ENCODE assay signal across 9 cellular contexts in genomic region chr1:26921126-26921461, GRCh38. TPM values are rescaled to one million over a fixed set of nuclear protein-coding genes. Genes with fewer than 3 reads are reported as not detected.
DNase-seq lines count a peak whose midpoint lies in the region; ATAC-seq, FAIRE-seq and TF ChIP-seq lines count a peak whose summit lies in the region.
"Had no signal": no experiment of that assay in that cellular context is flagged by ENCODE, and none has a peak within 500 bp of the region (broad histone marks: within the 10 kb centered on the region; RNA-seq: fewer than 3 reads in every experiment).

No MANE protein-coding gene starts in this region.

- peak overlapping the region; percentile 92 to 98 (median 96) for H3K27ac Mint-ChIP-seq in CD4-positive, CD25-positive, alpha-beta regulatory T cell

- no peak for FAIRE-seq in K562 (lab: Jason Lieb, UNC)

- H3K4me2 ChIP-seq in K562 (ENCODE audit: insufficient read depth, low read length): peak overlapping the region; percentile 97

- H3K27ac ChIP-seq in CD4-positive, CD25-positive, alpha-beta regulatory T cell (ENCODE audit: insufficient read depth, low read length, poor library complexity, severe bottlenecking): peak overlapping the region; percentile 89
- H3K27ac ChIP-seq in K562 (ENCODE audit: extremely low read depth, low read depth, low read length): peak overlapping the region; percentile 50; the same call in 2 of the 3 replicates
- peak overlapping the region; percentile 65 to 94 (median 85) for H3K27ac ChIP-seq in upper lobe of left lung

- no peaks in the 10 kb centered on the region for H3K9me1 ChIP-seq in K562 (ENCODE audit: control insufficient read depth, insufficient read depth, low read length)

- intact Hi-C loops in K562 (cut with micrococcal nuclease): no loop called here
- intact Hi-C loops in lower leg skin (cut with DNase I; ENCODE audit: low total_unique reads): no loop called here

- no peak for TF ChIP-seq EP300 in K562 (IDR thresholded peaks at IDR 0.05; ENCODE audit: low read length)
- TF ChIP-seq EP300 in upper lobe of left lung (IDR thresholded peaks at IDR 0.05): no peak

- no peaks in the 10 kb centered on the region for H3K9me3 ChIP-seq in CD4-positive, CD25-positive, alpha-beta regulatory T cell (ENCODE audit: control insufficient read depth in 2 of 2, low read length in 2 of 2)
- H3K9me3 ChIP-seq in K562 (replicated peaks; ENCODE audit: control insufficient read depth, insufficient read depth, low read depth, low read length): no peaks in the 10 kb centered on the region
- no peaks in the 10 kb centered on the region for H3K9me3 ChIP-seq in upper lobe of left lung

- H3K27me3 Mint-ChIP-seq in CD4-positive, CD25-positive, alpha-beta regulatory T cell: no peaks in the 10 kb centered on the region

- peaks cover 12% of the 10 kb centered on the region for H4K20me1 ChIP-seq in K562 (replicated peaks; ENCODE audit: control insufficient read depth, insufficient read depth, low read length)

- no peak for TF ChIP-seq RAD21 in K562 (CRISPR knock-in tag; conservative IDR thresholded peaks at IDR 0.05 in 1 of 2, IDR thresholded peaks at IDR 0.05 in 1 of 2)

- no peaks in the 10 kb centered on the region for H3K27me3 ChIP-seq in CD4-positive, CD25-positive, alpha-beta regulatory T cell (ENCODE audit: control insufficient read depth, insufficient read depth, low read length)
- H3K27me3 ChIP-seq in K562 (ENCODE audit: control insufficient read depth in 2 of 2, insufficient read depth in 2 of 2, low read length in 2 of 2): no peaks in the 10 kb centered on the region; a peak in 1 of 5 replicates
- no peaks in the 10 kb centered on the region for H3K27me3 ChIP-seq in upper lobe of left lung

- H3K36me3 Mint-ChIP-seq in CD4-positive, CD25-positive, alpha-beta regulatory T cell: peaks cover 3% of the 10 kb centered on the region

- 13% methylated on average over 5 of the region's 5 CpGs for WGBS in K562 (ENCODE audit: insufficient coverage, low coverage, missing lambda C conversion rate)
- 7% methylated on average over 5 of the region's 5 CpGs for WGBS in lower leg skin, 2 donors
- 11 to 20% methylated on average over 4 to 5 of the region's 5 CpGs for WGBS in upper lobe of left lung, 2 donors

- no peaks in the 10 kb centered on the region for H3K9me3 Mint-ChIP-seq in CD4-positive, CD25-positive, alpha-beta regulatory T cell

- peak; percentile 10 to 22 for ATAC-seq in CD4-positive, CD25-positive, alpha-beta regulatory T cell (ENCODE audit: low read depth in 2 of 2)
- peak; percentile 5 for ATAC-seq in HG03108 (IDR thresholded peaks at IDR 0.05; ENCODE audit: unreplicated experiment)
- ATAC-seq in K562: peak; percentile 20
- peak; percentile 51 to 56 for ATAC-seq in upper lobe of left lung (ENCODE audit: low FRiP score in 2 of 2)

- H3K36me3 ChIP-seq in CD4-positive, CD25-positive, alpha-beta regulatory T cell (ENCODE audit: control insufficient read depth, insufficient read depth, low read length): peaks cover 11% of the 10 kb centered on the region
- H3K36me3 ChIP-seq in K562 (ENCODE audit: control insufficient read depth, insufficient read depth, low read length) (peaks cover 35% of the 10 kb centered on the region), upper lobe of left lung (peaks cover 9 to 28% (median 19%) of the 10 kb centered on the region in 4 donors)

- H3K4me1 ChIP-seq in CD4-positive, CD25-positive, alpha-beta regulatory T cell (ENCODE audit: control insufficient read depth, insufficient read depth, low read length, poor library complexity, severe bottlenecking): peaks cover 22% of the 10 kb centered on the region
- H3K4me1 ChIP-seq in K562 (replicated peaks in 1 of 2; ENCODE audit: control insufficient read depth in 2 of 2, insufficient read depth in 2 of 2, low read length in 2 of 2) (peaks cover 18 to 21% of the 10 kb centered on the region in 2 experiments; a peak in 4 of 5 replicates), upper lobe of left lung (peaks cover 17 to 23% (median 22%) of the 10 kb centered on the region in 4 donors)

- no peak for DNase-seq in CD4-positive, CD25-positive, alpha-beta regulatory T cell
- no peak for DNase-seq in K562 (ENCODE audit: extremely low read depth in 1 of 4, low spot score in 3 of 4)
- DNase-seq in lower leg skin (ENCODE audit: low spot score in 2 of 2): no peak
- no peak for DNase-seq in upper lobe of left lung
- no peak for DNase-seq in stimulated activated CD4-positive, alpha-beta T cell treated with anti-CD3 and anti-CD28 coated beads, Interleukin-1b, Interleukin-23, amount 100 ng/mL, for 48 hours
- DNase-seq in NCI-H748 treated with DMSO at 0.1 percent for 48 hours (lab: John Stamatoyannopoulos, UW): no peak
- DNase-seq in effector CD4-positive, alpha-beta T cell: no peak

- peak overlapping the region; percentile 37 to 80; a peak in 3 of 4 replicates for H3K9ac ChIP-seq in K562 (ENCODE audit: insufficient read depth in 1 of 2, low read depth in 2 of 2, low read length in 2 of 2)

- in situ Hi-C loops in K562 (cut with MboI): no loop called here

- POLR2A ChIA-PET in K562 (lab: Yijun Ruan, JAX): interaction anchor here (0.6 to 2.0 kb wide), 5 partner anchors 8 to 794 kb away, joined by 3 to 11 read pairs (median 3); partner anchors contain the start of gene GPATCH3

- H3K4me1 Mint-ChIP-seq in CD4-positive, CD25-positive, alpha-beta regulatory T cell: peaks cover 18 to 41% (median 29%) of the 10 kb centered on the region in 4 donors

- H3K79me2 ChIP-seq in K562 (ENCODE audit: control insufficient read depth, insufficient read depth, low read length): peaks cover 41% of the 10 kb centered on the region

- H3K4me3 Mint-ChIP-seq in CD4-positive, CD25-positive, alpha-beta regulatory T cell: peak overlapping the region; percentile 91 to 97 (median 94)

- no TSS peak for BruUV-seq in K562 (replicated peaks; lab: Mats Ljungman, UMichigan)

- H3K4me3 ChIP-seq in CD4-positive, CD25-positive, alpha-beta regulatory T cell (ENCODE audit: low read depth, low read length): peak overlapping the region; percentile 87
- H3K4me3 ChIP-seq in K562: peak overlapping the region; percentile 79
- peak overlapping the region; percentile 96 for H3K4me3 ChIP-seq in lower leg skin (ENCODE audit: low read depth, poor library complexity, severe bottlenecking)
- H3K4me3 ChIP-seq in upper lobe of left lung: peak overlapping the region in 3 of 4 donors; percentile 86 to 99 (median 96)

- TF ChIP-seq POLR2A in K562 (conservative IDR thresholded peaks at IDR 0.05): no peak
- no peak for TF ChIP-seq POLR2A in lower leg skin (IDR thresholded peaks at IDR 0.05)
- TF ChIP-seq POLR2A in upper lobe of left lung (IDR thresholded peaks at IDR 0.05): no peak

- TF ChIP-seq CTCF in K562 (IDR thresholded peaks at IDR 0.05 in 2 of 3, conservative IDR thresholded peaks at IDR 0.05 in 1 of 3; ENCODE audit: insufficient read depth in 2 of 3, low read depth in 1 of 3, low read length in 3 of 3): no peak
- TF ChIP-seq CTCF in lower leg skin (IDR thresholded peaks at IDR 0.05): no peak
- no peak for TF ChIP-seq CTCF in upper lobe of left lung (IDR thresholded peaks at IDR 0.05)

- CTCF ChIA-PET in K562 (lab: Yijun Ruan, JAX; ENCODE audit: low intra/inter-chr PET ratio): no interaction called here

- peak overlapping the region; percentile 98 for H2AFZ ChIP-seq in K562 (ENCODE audit: low read depth, low read length)

RNA-seq across cellular contexts. Expression of gene NUDC, which starts 0.4 kb away (rescaled TPM):
- total RNA-seq in CD4-positive, CD25-positive, alpha-beta regulatory T cell: 41.2 TPM
- polyA plus RNA-seq in CD4-positive, CD25-positive, alpha-beta regulatory T cell: 10 to 100 TPM; 75.0 to 93.4 (median 84.8) TPM
- 70.9 and 112 TPM in 2 replicates for total RNA-seq in K562 (2011; cell fraction: chromatin; rRNA removed; ENCODE audit: low replicate concordance)
- total RNA-seq in K562 (2011; cell fraction: nucleolus; rRNA removed): 73.0 and 85.1 TPM in 2 replicates
- 71.2 and 76.6 TPM in 2 replicates for total RNA-seq in K562 (2011; cell fraction: nucleoplasm; rRNA removed)
- total RNA-seq in K562 (2014; rRNA removed) (234 and 265 TPM in 2 replicates), K562 (2014; rRNA removed; fragmentation: Illumina TruSeq; extraction: Trizol) (83.1 and 86.9 TPM in 2 replicates), K562 (2015; rRNA removed; fragmentation: Illumina TruSeq; extraction: Trizol) (156 and 157 TPM in 2 replicates), K562 (2021) (160 and 170 TPM in 2 replicates), lower leg skin (10 to 100 TPM; 37.0 to 50.4 (median 39.7) TPM), upper lobe of left lung (10 to 100 TPM; 41.9 to 81.2 (median 60.2) TPM)
- polyA plus RNA-seq in K562 (2011; rRNA removed) (42.5 and 59.7 TPM in 2 replicates), K562 (2014; fragmentation: Illumina TruSeq; extraction: Trizol) (202 and 219 TPM in 2 replicates), K562 (2014; fragmentation: Nextera tagmentation; extraction: Ambion mirVana) (10 to 100 TPM in 1 of 2 experiments, 1 to 10 TPM in 1; 9.8 to 18.1 TPM), K562 (2014; rRNA removed) (126 and 149 TPM in 2 replicates)
- 49.6 and 54.7 TPM in 2 replicates for polyA plus RNA-seq in K562 (2011; cell fraction: cytosol; rRNA removed)
- 56.8 and 59.7 TPM in 2 replicates for polyA plus RNA-seq in K562 (2011; cell fraction: nucleus; rRNA removed)
- 171 and 247 TPM in 2 replicates for polyA plus RNA-seq in K562 (2012)
- 42.3 and 52.0 TPM in 2 replicates for polyA minus RNA-seq in K562 (2011; rRNA and poly(A)+ RNA removed)
- polyA minus RNA-seq in K562 (2011; cell fraction: cytosol; rRNA and poly(A)+ RNA removed): 79.7 and 80.2 TPM in 2 replicates
- 19.4 and 28.9 TPM in 2 replicates for polyA minus RNA-seq in K562 (2011; cell fraction: nucleus; rRNA and poly(A)+ RNA removed)

RNA-seq across cellular contexts. Expression of gene NR0B2, which starts 7.3 kb away (rescaled TPM):
- not detected for total RNA-seq in CD4-positive, CD25-positive, alpha-beta regulatory T cell
- polyA plus RNA-seq in CD4-positive, CD25-positive, alpha-beta regulatory T cell: not detected
- total RNA-seq in K562 (2011; cell fraction: chromatin; rRNA removed; ENCODE audit: low replicate concordance): not detected in 2 replicates
- not detected in 2 replicates for total RNA-seq in K562 (2011; cell fraction: nucleolus; rRNA removed)
- not detected in 2 replicates for total RNA-seq in K562 (2011; cell fraction: nucleoplasm; rRNA removed)
- not detected in 2 replicates for total RNA-seq in K562 (2014; rRNA removed)
- not detected in 2 replicates for total RNA-seq in K562 (2014; rRNA removed; fragmentation: Illumina TruSeq; extraction: Trizol)
- not detected in 2 replicates for total RNA-seq in K562 (2015; rRNA removed; fragmentation: Illumina TruSeq; extraction: Trizol)
- not detected in 2 replicates for total RNA-seq in K562 (2021)
- not detected in 2 replicates for polyA plus RNA-seq in K562 (2011; rRNA removed)
- polyA plus RNA-seq in K562 (2011; cell fraction: cytosol; rRNA removed): 0.06 TPM in 1 of 2 replicates, not detected in the other
- not detected in 2 replicates for polyA plus RNA-seq in K562 (2011; cell fraction: nucleus; rRNA removed)
- polyA plus RNA-seq in K562 (2012): 0.08 TPM in 1 of 2 replicates, not detected in the other
- polyA plus RNA-seq in K562 (2014; fragmentation: Illumina TruSeq; extraction: Trizol): not detected in 2 replicates
- not detected for polyA plus RNA-seq in K562 (2014; fragmentation: Nextera tagmentation; extraction: Ambion mirVana)
- not detected in 2 replicates for polyA plus RNA-seq in K562 (2014; rRNA removed)
- not detected in 2 replicates for polyA minus RNA-seq in K562 (2011; rRNA and poly(A)+ RNA removed)
- polyA minus RNA-seq in K562 (2011; cell fraction: cytosol; rRNA and poly(A)+ RNA removed): not detected in 2 replicates
- polyA minus RNA-seq in K562 (2011; cell fraction: nucleus; rRNA and poly(A)+ RNA removed): not detected in 2 replicates
- not detected for total RNA-seq in lower leg skin
- total RNA-seq in upper lobe of left lung: 1 to 10 TPM in 4 of 6 donors, under 1 TPM in 1, not detected in 1; 0.89 to 8.8 (median 2.4) TPM
- total RNA-seq: renal cortical epithelial cell had no signal

RNA-seq across cellular contexts. Expression of gene GPATCH3, which starts 20.8 kb away (rescaled TPM):
- 26.7 TPM for total RNA-seq in CD4-positive, CD25-positive, alpha-beta regulatory T cell
- 10 to 100 TPM; 14.0 to 19.0 (median 17.6) TPM for polyA plus RNA-seq in CD4-positive, CD25-positive, alpha-beta regulatory T cell
- total RNA-seq in K562 (2011; cell fraction: chromatin; rRNA removed; ENCODE audit: low replicate concordance): 15.2 and 22.9 TPM in 2 replicates
- 20.1 and 20.7 TPM in 2 replicates for total RNA-seq in K562 (2011; cell fraction: nucleolus; rRNA removed)
- 11.5 and 12.9 TPM in 2 replicates for total RNA-seq in K562 (2011; cell fraction: nucleoplasm; rRNA removed)
- 16.4 and 21.0 TPM in 2 replicates for total RNA-seq in K562 (2014; rRNA removed)
- total RNA-seq in K562 (2014; rRNA removed; fragmentation: Illumina TruSeq; extraction: Trizol): 8.6 and 9.9 TPM in 2 replicates
- total RNA-seq in K562 (2015; rRNA removed; fragmentation: Illumina TruSeq; extraction: Trizol): 15.3 and 16.2 TPM in 2 replicates
- 22.5 and 23.0 TPM in 2 replicates for total RNA-seq in K562 (2021)
- polyA plus RNA-seq in K562 (2011; rRNA removed): 5.4 and 7.2 TPM in 2 replicates
- polyA plus RNA-seq in K562 (2011; cell fraction: cytosol; rRNA removed): 7.0 and 9.7 TPM in 2 replicates
- 10.6 and 15.3 TPM in 2 replicates for polyA plus RNA-seq in K562 (2011; cell fraction: nucleus; rRNA removed)
- polyA plus RNA-seq in K562 (2012): 13.1 and 16.8 TPM in 2 replicates
- 14.4 and 17.5 TPM in 2 replicates for polyA plus RNA-seq in K562 (2014; fragmentation: Illumina TruSeq; extraction: Trizol)
- polyA plus RNA-seq in K562 (2014; fragmentation: Nextera tagmentation; extraction: Ambion mirVana): 1 to 10 TPM; 1.6 to 4.9 TPM
- 13.3 and 16.1 TPM in 2 replicates for polyA plus RNA-seq in K562 (2014; rRNA removed)
- polyA minus RNA-seq in K562 (2011; rRNA and poly(A)+ RNA removed): 6.1 and 6.7 TPM in 2 replicates
- polyA minus RNA-seq in K562 (2011; cell fraction: cytosol; rRNA and poly(A)+ RNA removed): 3.6 and 6.0 TPM in 2 replicates
- 8.1 and 10.2 TPM in 2 replicates for polyA minus RNA-seq in K562 (2011; cell fraction: nucleus; rRNA and poly(A)+ RNA removed)
- total RNA-seq in lower leg skin: 10 to 100 TPM in 3 of 4 donors, 1 to 10 TPM in 1; 9.7 to 23.5 (median 13.0) TPM
- 10 to 100 TPM in 4 of 6 donors, 1 to 10 TPM in 2; 9.4 to 20.8 (median 14.9) TPM for total RNA-seq in upper lobe of left lung

RNA-seq across cellular contexts. Expression of gene GPN2, which starts 31.0 kb away (rescaled TPM):
- 45.5 TPM for total RNA-seq in CD4-positive, CD25-positive, alpha-beta regulatory T cell
- 10 to 100 TPM; 12.1 to 32.1 (median 20.5) TPM for polyA plus RNA-seq in CD4-positive, CD25-positive, alpha-beta regulatory T cell
- 37.7 and 65.6 TPM in 2 replicates for total RNA-seq in K562 (2011; cell fraction: chromatin; rRNA removed; ENCODE audit: low replicate concordance)
- 41.7 and 49.9 TPM in 2 replicates for total RNA-seq in K562 (2011; cell fraction: nucleolus; rRNA removed)
- total RNA-seq in K562 (2011; cell fraction: nucleoplasm; rRNA removed): 42.3 and 47.5 TPM in 2 replicates
- 16.3 and 26.7 TPM in 2 replicates for total RNA-seq in K562 (2014; rRNA removed)
- total RNA-seq in K562 (2014; rRNA removed; fragmentation: Illumina TruSeq; extraction: Trizol): 19.3 and 20.4 TPM in 2 replicates
- 27.0 and 28.0 TPM in 2 replicates for total RNA-seq in K562 (2015; rRNA removed; fragmentation: Illumina TruSeq; extraction: Trizol)
- total RNA-seq in K562 (2021): 58.8 and 59.0 TPM in 2 replicates
- 45.1 and 64.7 TPM in 2 replicates for polyA plus RNA-seq in K562 (2011; rRNA removed)
- polyA plus RNA-seq in K562 (2011; cell fraction: cytosol; rRNA removed): 37.8 and 64.5 TPM in 2 replicates
- polyA plus RNA-seq in K562 (2011; cell fraction: nucleus; rRNA removed): 49.3 and 52.7 TPM in 2 replicates
- 32.5 and 46.9 TPM in 2 replicates for polyA plus RNA-seq in K562 (2012)
- polyA plus RNA-seq in K562 (2014; fragmentation: Illumina TruSeq; extraction: Trizol): 23.2 and 34.0 TPM in 2 replicates
- 10 to 100 TPM in 1 of 2 experiments, 1 to 10 TPM in 1; 9.9 to 11.4 TPM for polyA plus RNA-seq in K562 (2014; fragmentation: Nextera tagmentation; extraction: Ambion mirVana)
- polyA plus RNA-seq in K562 (2014; rRNA removed): 17.4 and 31.8 TPM in 2 replicates
- 40.1 and 57.8 TPM in 2 replicates for polyA minus RNA-seq in K562 (2011; rRNA and poly(A)+ RNA removed)
- polyA minus RNA-seq in K562 (2011; cell fraction: cytosol; rRNA and poly(A)+ RNA removed): 52.9 and 56.0 TPM in 2 replicates
- 15.4 and 16.0 TPM in 2 replicates for polyA minus RNA-seq in K562 (2011; cell fraction: nucleus; rRNA and poly(A)+ RNA removed)
- total RNA-seq in lower leg skin: 10 to 100 TPM; 12.3 to 24.5 (median 16.4) TPM
- total RNA-seq in upper lobe of left lung: 10 to 100 TPM; 10.1 to 29.6 (median 18.5) TPM

RNA-seq across cellular contexts. Expression of gene KDF1, which starts 39.2 kb away (rescaled TPM):
- 0.54 TPM for total RNA-seq in CD4-positive, CD25-positive, alpha-beta regulatory T cell
- polyA plus RNA-seq in CD4-positive, CD25-positive, alpha-beta regulatory T cell: 1 to 10 TPM in 3 of 4 donors, under 1 TPM in 1; 0.91 to 3.9 (median 3.2) TPM
- total RNA-seq in K562 (2011; cell fraction: chromatin; rRNA removed; ENCODE audit: low replicate concordance): 1.2 and 3.2 TPM in 2 replicates
- 2.0 and 2.1 TPM in 2 replicates for total RNA-seq in K562 (2011; cell fraction: nucleolus; rRNA removed)
- 1.5 and 1.8 TPM in 2 replicates for total RNA-seq in K562 (2011; cell fraction: nucleoplasm; rRNA removed)
- 0.73 and 2.6 TPM in 2 replicates for total RNA-seq in K562 (2014; rRNA removed)
- 0.62 and 0.73 TPM in 2 replicates for total RNA-seq in K562 (2014; rRNA removed; fragmentation: Illumina TruSeq; extraction: Trizol)
- 0.53 and 0.83 TPM in 2 replicates for total RNA-seq in K562 (2015; rRNA removed; fragmentation: Illumina TruSeq; extraction: Trizol)
- total RNA-seq in K562 (2021): 1.9 and 2.4 TPM in 2 replicates
- polyA plus RNA-seq in K562 (2011; rRNA removed): 1.4 and 4.8 TPM in 2 replicates
- polyA plus RNA-seq in K562 (2011; cell fraction: cytosol; rRNA removed): 4.7 and 4.9 TPM in 2 replicates
- 3.2 and 3.7 TPM in 2 replicates for polyA plus RNA-seq in K562 (2011; cell fraction: nucleus; rRNA removed)
- 1.2 and 3.1 TPM in 2 replicates for polyA plus RNA-seq in K562 (2012)
- polyA plus RNA-seq in K562 (2014; fragmentation: Illumina TruSeq; extraction: Trizol): 1.3 and 1.9 TPM in 2 replicates
- under 1 TPM; 0.38 to 0.48 TPM for polyA plus RNA-seq in K562 (2014; fragmentation: Nextera tagmentation; extraction: Ambion mirVana)
- 1.0 and 1.3 TPM in 2 replicates for polyA plus RNA-seq in K562 (2014; rRNA removed)
- 2.2 and 4.5 TPM in 2 replicates for polyA minus RNA-seq in K562 (2011; rRNA and poly(A)+ RNA removed)
- 2.3 and 3.9 TPM in 2 replicates for polyA minus RNA-seq in K562 (2011; cell fraction: cytosol; rRNA and poly(A)+ RNA removed)
- 0.81 and 1.4 TPM in 2 replicates for polyA minus RNA-seq in K562 (2011; cell fraction: nucleus; rRNA and poly(A)+ RNA removed)
- 10 to 100 TPM; 34.0 to 45.8 (median 36.2) TPM for total RNA-seq in lower leg skin
- total RNA-seq in upper lobe of left lung: 10 to 100 TPM in 4 of 6 donors, 1 to 10 TPM in 2; 7.7 to 23.3 (median 11.8) TPM
